In genomic region chr10:114048472-114048871, GRCh38 we compare ENCODE assay signal across 26 cellular contexts.
DNase-seq lines count a peak whose midpoint lies in the region; ATAC-seq and TF ChIP-seq lines count a peak whose summit lies in the region.
"Had no signal": no experiment of that assay in that cellular context is flagged by ENCODE, and none has a peak within 500 bp of the region (broad histone marks: within the 10 kb centered on the region; RNA-seq: fewer than 3 reads in every experiment).

No MANE protein-coding gene starts in this region.

- no peak for ATAC-seq in GM19035 (IDR thresholded peaks at IDR 0.05; ENCODE audit: unreplicated experiment)
- ATAC-seq: left lung, PC-3, sciatic nerve had no signal

- peaks cover 12 to 57% (median 38%) of the 10 kb centered on the region in 10 experiments for H3K4me1 ChIP-seq in BLaER1 treated with 17β-estradiol and CSF1 and Interleukin-3, amounts not matched to agents 10 nM and 100 nM
- peaks cover 33% of the 10 kb centered on the region for H3K4me1 ChIP-seq in Loucy (ENCODE audit: insufficient read depth, low read length, poor library complexity, severe bottlenecking)
- no peaks in the 10 kb centered on the region for H3K4me1 ChIP-seq in rectal smooth muscle tissue (ENCODE audit: control insufficient read depth, insufficient read depth, low read length)
- H3K4me1 ChIP-seq: colonic mucosa had no signal

- H3K27ac ChIP-seq in BLaER1 treated with 17β-estradiol and CSF1 and Interleukin-3, amounts not matched to agents 10 nM and 100 nM = no peak overlapping the region
- H3K27ac ChIP-seq in cingulate gyrus (ENCODE audit: low read depth, low read length) = peak overlapping the region; percentile 1
- H3K27ac ChIP-seq in rectal smooth muscle tissue (ENCODE audit: low read depth, low read length) = no peak overlapping the region
- H3K27ac ChIP-seq: colonic mucosa, epithelial cell of prostate, left lung, tibial artery had no signal

- H3K79me2 ChIP-seq in Loucy (ENCODE audit: insufficient read depth, low read length) = peaks cover 32% of the 10 kb centered on the region

- peak overlapping the region in 4 of 11 experiments; percentile 14 to 71 (median 52); a peak in 3 of 22 replicates for H3K9ac ChIP-seq in BLaER1 treated with 17β-estradiol and CSF1 and Interleukin-3, amounts not matched to agents 10 nM and 100 nM
- H3K9ac ChIP-seq in Loucy (ENCODE audit: low read depth, low read length, poor library complexity, severe bottlenecking) (peak overlapping the region; percentile 73), rectal smooth muscle tissue (ENCODE audit: low read length) (no peak overlapping the region)

- H2AFZ ChIP-seq in Loucy (ENCODE audit: low read length) = no peak overlapping the region

- H3K27me3 ChIP-seq in BLaER1 treated with 17β-estradiol and CSF1 and Interleukin-3, amounts not matched to agents 10 nM and 100 nM = peaks cover 0 to 34% (median 17%) of the 10 kb centered on the region in 11 experiments; a peak in 14 of 22 replicates
- H3K27me3 ChIP-seq in Loucy (ENCODE audit: insufficient read depth, low read length, poor library complexity, severe bottlenecking) (no peaks in the 10 kb centered on the region), rectal smooth muscle tissue (ENCODE audit: control insufficient read depth, insufficient read depth, low read length) (peaks cover 7% of the 10 kb centered on the region)

- peaks cover 9% of the 10 kb centered on the region; the same call in 1 of the 2 replicates for H3F3A ChIP-seq in Loucy (ENCODE audit: low read depth)

- peaks cover 0 to 38% (median 8%) of the 10 kb centered on the region in 11 experiments; a peak in 11 of 22 replicates for H3K9me3 ChIP-seq in BLaER1 treated with 17β-estradiol and CSF1 and Interleukin-3, amounts not matched to agents 10 nM and 100 nM (replicated peaks in 1 of 11)
- H3K9me3 ChIP-seq in Loucy (ENCODE audit: insufficient read depth, low read depth, low read length) = no peaks in the 10 kb centered on the region
- H3K9me3 ChIP-seq: colonic mucosa, left lung, tibial artery had no signal

- no peak for DNase-seq in effector CD4-positive, alpha-beta T cell
- DNase-seq in NCI-H524 (lab: John Stamatoyannopoulos, UW) = no peak
- DNase-seq: activated CD4-positive, alpha-beta T cell treated with anti-CD3 and anti-CD28 coated beads, Interleukin-2, amount 50 U/mL, for 1 hour; activated gamma-delta T cell; activated naive CD8-positive, alpha-beta T cell treated with anti-CD3 and anti-CD28 coated beads for 36 hours; activated T-cell treated with anti-CD3 and anti-CD28 coated beads, Interleukin-2, amount 50 U/mL, for 24 hours; aorta; colonic mucosa; effector memory CD4-positive, alpha-beta T cell; GOT3; HFFc6; left lung; NCI-H1930; NCI-H524 treated with DMSO at 0.1 percent for 48 hours; NK-92 treated with Interleukin-12 subunit alpha and Interleukin-12 subunit beta, amount 100 ng/mL, for 24 hours; PC-3; posterior cingulate gyrus; stimulated activated CD4-positive, alpha-beta T cell treated with anti-CD3 and anti-CD28 coated beads, Interleukin-4, amount 100 ng/mL, for 24 hours; tibial artery had no signal

- H3K36me3 ChIP-seq in BLaER1 treated with 17β-estradiol and CSF1 and Interleukin-3, amounts not matched to agents 10 nM and 100 nM = peaks cover 0 to 57% (median 0%) of the 10 kb centered on the region in 11 experiments; a peak in 6 of 22 replicates
- H3K36me3 ChIP-seq in Loucy (ENCODE audit: insufficient read depth, low read length) (no peaks in the 10 kb centered on the region), rectal smooth muscle tissue (ENCODE audit: control insufficient read depth, insufficient read depth, low read length) (no peaks in the 10 kb centered on the region)
- H3K36me3 ChIP-seq: colonic mucosa, left lung, tibial artery had no signal

- no peak for TF ChIP-seq CTCF in Loucy (conservative IDR thresholded peaks at IDR 0.05; ENCODE audit: low read length)

- H4K20me1 ChIP-seq in BLaER1 treated with 17β-estradiol and CSF1 and Interleukin-3, amounts not matched to agents 10 nM and 100 nM = peaks cover 0 to 18% (median 7%) of the 10 kb centered on the region in 11 experiments; a peak in 10 of 22 replicates
- H4K20me1 ChIP-seq in Loucy (ENCODE audit: insufficient read depth, low read length, poor library complexity, severe bottlenecking) = no peaks in the 10 kb centered on the region

- H3K9me2 ChIP-seq in Loucy (replicated peaks; ENCODE audit: low read depth, low read length) = no peaks in the 10 kb centered on the region

- H3K4me2 ChIP-seq in BLaER1 treated with 17β-estradiol and CSF1 and Interleukin-3, amounts not matched to agents 10 nM and 100 nM = peak overlapping the region in 6 of 11 experiments; percentile 85 to 99 (median 94); a peak in 12 of 22 replicates
- H3K4me2 ChIP-seq in Loucy (ENCODE audit: low read depth, low read length, poor library complexity, severe bottlenecking) = peak overlapping the region; percentile 93

- peak overlapping the region in 4 of 10 experiments; percentile 1 to 80 (median 71); a peak in 6 of 20 replicates for H3K4me3 ChIP-seq in BLaER1 treated with 17β-estradiol and CSF1 and Interleukin-3, amounts not matched to agents 10 nM and 100 nM
- H3K4me3 ChIP-seq in Loucy (ENCODE audit: low read length, poor library complexity, severe bottlenecking) (peak overlapping the region; percentile 72), rectal smooth muscle tissue (ENCODE audit: low read length) (peak overlapping the region; percentile 7)
- H3K4me3 ChIP-seq: colonic mucosa, tibial artery had no signal
